ENCODE assay signal across 8 cellular contexts in the genomic region with DNA sequence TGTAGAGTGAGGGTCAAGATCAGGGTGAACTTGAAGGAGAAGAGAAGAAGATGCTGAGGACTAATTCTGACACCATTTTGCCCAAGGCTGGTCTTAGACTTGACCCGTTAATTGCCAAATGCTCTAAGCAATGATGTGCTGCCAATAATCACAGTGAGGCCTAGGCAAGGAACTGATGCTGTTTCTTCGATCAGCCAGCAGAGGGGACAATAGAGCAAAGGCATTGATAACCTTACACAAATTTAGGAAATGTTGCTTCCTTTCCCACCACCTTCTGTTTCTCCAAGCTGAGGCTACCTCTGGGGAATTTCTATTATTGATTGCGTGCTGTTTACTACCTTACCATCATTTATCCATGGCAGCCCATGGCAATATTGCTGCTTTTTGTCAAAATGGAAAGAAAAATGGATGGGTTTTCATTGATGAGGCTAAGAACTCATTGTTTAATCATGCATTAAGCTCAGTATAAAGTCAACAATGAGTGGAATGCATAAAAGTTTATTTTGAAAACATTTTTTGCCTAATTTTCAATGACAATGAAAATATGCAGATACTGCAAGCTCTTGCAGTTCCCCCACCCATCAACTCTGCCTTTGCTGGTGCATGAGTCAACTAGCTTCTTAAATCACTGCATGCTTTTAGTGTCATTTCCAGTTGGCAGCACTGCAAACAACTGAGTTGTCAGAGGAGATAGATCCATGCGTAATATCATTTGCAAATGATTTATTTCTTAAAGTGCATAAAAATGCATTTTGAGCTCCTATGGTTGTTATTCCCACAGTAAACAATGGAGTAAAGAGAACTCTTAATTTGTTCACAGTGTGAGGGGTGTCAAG.
DNase-seq lines count a peak whose midpoint lies in the region; ATAC-seq and TF ChIP-seq lines count a peak whose summit lies in the region.

No MANE protein-coding gene starts in this region.

- H3K36me3 ChIP-seq in testis (ENCODE audit: low read depth, missing control alignments), result no peaks in the 10 kb centered on the region

- no peak overlapping the region for H3K4me3 ChIP-seq in WI38 (ENCODE audit: low read depth, low read length)
- no peak overlapping the region for H3K4me3 ChIP-seq in testis

- TF ChIP-seq POLR2A in GM18505 (IDR thresholded peaks at IDR 0.05; ENCODE audit: borderline replicate concordance, extremely low read depth, insufficient read depth, insufficient read length) (no peak), testis (IDR thresholded peaks at IDR 0.05) (no peak)

- CTCF ChIA-PET in CD4-positive, alpha-beta T cell (lab: Charles Lee), result interaction anchor here (0.6 to 1.6 kb wide), 3 partner anchors 9 to 362 kb away, joined by 3 to 4 read pairs (median 3); no protein-coding TSS in a partner anchor

- H3K27ac Mint-ChIP-seq in CD4-positive, alpha-beta T cell, result no peak overlapping the region

- H3K27ac ChIP-seq in CD4-positive, alpha-beta T cell (ENCODE audit: low read depth, low read length), result no peak overlapping the region
- no peak overlapping the region for H3K27ac ChIP-seq in testis

- intact Hi-C loops in CD4-positive, alpha-beta T cell (cut with DNase I, micrococcal nuclease), result loop anchor here in 1 of 2 experiments (5.0 to 10.0 kb wide), 3 partner anchors 374 to 1702 kb away; partner anchors contain the start of gene IRS1
- intact Hi-C loops in testis (cut with DNase I; ENCODE audit: low total_unique reads), result no loop called here

- no peaks in the 10 kb centered on the region for H3K27me3 ChIP-seq in CD4-positive, alpha-beta T cell (ENCODE audit: control insufficient read depth, insufficient read depth, low read length)
- H3K27me3 ChIP-seq in testis, result no peaks in the 10 kb centered on the region

- H3K36me3 Mint-ChIP-seq in CD4-positive, alpha-beta T cell (ENCODE audit: low read depth), result no peaks in the 10 kb centered on the region

- no peaks in the 10 kb centered on the region for H3K4me1 Mint-ChIP-seq in CD4-positive, alpha-beta T cell (ENCODE audit: low read depth)

- TF ChIP-seq CTCF in CD4-positive, alpha-beta T cell (IDR thresholded peaks at IDR 0.05), result peak; percentile 82
- TF ChIP-seq CTCF in WI38 (IDR thresholded peaks at IDR 0.05; ENCODE audit: low read depth, low read length) (peak; percentile 84), testis (IDR thresholded peaks at IDR 0.05) (peak; percentile 11 to 54 (median 46))

- no peaks in the 10 kb centered on the region for H3K9me3 Mint-ChIP-seq in CD4-positive, alpha-beta T cell

- no peak overlapping the region for H3K4me3 Mint-ChIP-seq in CD4-positive, alpha-beta T cell

- H3K27me3 Mint-ChIP-seq in CD4-positive, alpha-beta T cell, result no peaks in the 10 kb centered on the region

- DNase-seq in CD4-positive, alpha-beta T cell, result peak in 2 of 10 experiments; percentile 2 to 6
- DNase-seq in NCI-H1105 (lab: John Stamatoyannopoulos, UW) (peak; percentile 9), iPS DF 19.7 (ENCODE audit: low read depth, low spot score) (peak; percentile 17), testis (peak; percentile 22)

- no peaks in the 10 kb centered on the region for H3K4me1 ChIP-seq in testis

- POLR2A ChIA-PET in CD4-positive, alpha-beta T cell (lab: Charles Lee), result no interaction called here

- ATAC-seq in CD4-positive, alpha-beta T cell (ENCODE audit: poor library complexity), result peak; percentile 43
- ATAC-seq in GM18505 (IDR thresholded peaks at IDR 0.05; ENCODE audit: unreplicated experiment) (peak; percentile 85), HG02759 (IDR thresholded peaks at IDR 0.05; ENCODE audit: unreplicated experiment) (peak; percentile 88), HG03095 (IDR thresholded peaks at IDR 0.05; ENCODE audit: unreplicated experiment) (no peak)

- H3K9me3 ChIP-seq in CD4-positive, alpha-beta T cell (ENCODE audit: control insufficient read depth, low read length), result peaks cover 3% of the 10 kb centered on the region
- H3K9me3 ChIP-seq in testis, result no peaks in the 10 kb centered on the region

- 53 to 60% methylated on average over 4 of the region's 4 CpGs for WGBS in testis, 2 donors
